In genomic region chr2:197949224-197949623, GRCh38 we compare ENCODE assay signal across 2 cellular contexts.
TF ChIP-seq lines count a peak whose summit lies in the region.

No MANE protein-coding gene starts in this region.

TF ChIP-seq in GM12891, 5 proteins besides CTCF, POLR2A, EP300 and RAD21 (continued from another document):
- no peak for TF ChIP-seq PAX5 (IDR thresholded peaks at IDR 0.05; ENCODE audit: insufficient read depth, low read length, severe bottlenecking)

TF ChIP-seq in GM12878, 131 proteins besides CTCF, POLR2A, EP300 and RAD21:
- TF ChIP-seq, protein P1, sequence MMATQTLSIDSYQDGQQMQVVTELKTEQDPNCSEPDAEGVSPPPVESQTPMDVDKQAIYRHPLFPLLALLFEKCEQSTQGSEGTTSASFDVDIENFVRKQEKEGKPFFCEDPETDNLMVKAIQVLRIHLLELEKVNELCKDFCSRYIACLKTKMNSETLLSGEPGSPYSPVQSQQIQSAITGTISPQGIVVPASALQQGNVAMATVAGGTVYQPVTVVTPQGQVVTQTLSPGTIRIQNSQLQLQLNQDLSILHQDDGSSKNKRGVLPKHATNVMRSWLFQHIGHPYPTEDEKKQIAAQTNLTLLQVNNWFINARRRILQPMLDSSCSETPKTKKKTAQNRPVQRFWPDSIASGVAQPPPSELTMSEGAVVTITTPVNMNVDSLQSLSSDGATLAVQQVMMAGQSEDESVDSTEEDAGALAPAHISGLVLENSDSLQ (IDR thresholded peaks at IDR 0.05), result peak; percentile 61; the same call in 1 of the 2 replicates
- TF ChIP-seq MTA3 (IDR thresholded peaks at IDR 0.05; ENCODE audit: borderline replicate concordance, low read length), result no peak
- TF ChIP-seq JUND (IDR thresholded peaks at IDR 0.05; ENCODE audit: low read depth, low read length), result no peak
